In the genomic region with DNA sequence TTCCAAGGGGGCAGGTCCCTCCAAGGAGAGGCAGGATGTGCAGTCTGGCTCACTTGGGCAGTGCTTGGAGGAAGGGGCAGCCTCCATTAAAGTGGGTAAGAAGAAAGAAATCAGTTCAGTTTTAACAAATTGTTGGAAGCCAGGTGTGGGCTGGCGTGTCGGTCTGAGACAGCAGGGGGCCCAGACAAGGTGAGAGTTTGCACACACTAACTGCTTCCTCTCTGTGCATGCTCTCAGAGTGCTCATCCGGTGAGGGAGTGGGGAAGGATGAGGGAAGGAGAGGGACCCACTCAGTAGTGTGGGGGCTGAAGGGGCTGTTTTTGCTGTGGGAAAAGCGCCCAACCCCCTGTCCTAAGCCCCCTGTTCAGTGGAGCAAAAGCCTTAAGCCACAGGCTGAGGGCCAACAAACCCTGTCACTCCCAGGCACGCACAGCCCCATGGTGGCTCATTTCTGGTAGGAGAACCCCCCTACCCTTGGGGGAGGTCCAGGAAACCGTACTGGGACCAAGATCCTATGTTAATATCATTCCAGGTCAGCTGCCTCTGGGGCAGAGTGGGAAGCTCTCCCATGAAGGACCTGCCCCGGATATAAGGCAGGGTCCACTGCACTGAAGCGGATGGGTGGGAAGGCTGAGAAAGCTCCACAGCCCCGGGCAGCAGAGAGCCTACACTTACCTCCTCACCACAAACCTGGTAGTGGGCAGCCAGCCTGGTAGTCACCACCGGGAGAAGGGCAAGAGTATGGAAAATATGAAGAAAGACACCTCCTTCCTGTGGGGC, we compare ENCODE assay signal across 15 cellular contexts.
"Had no signal": no experiment of that assay in that cellular context is flagged by ENCODE, and none has a peak within 500 bp of the region (broad histone marks: within the 10 kb centered on the region; RNA-seq: fewer than 3 reads in every experiment).

No MANE protein-coding gene starts in this region.

- H3K36me3 ChIP-seq: cardiac muscle cell, lower lobe of right lung, SJSA1, upper lobe of left lung had no signal

- H3K27ac ChIP-seq: cardiac muscle cell, epithelial cell of prostate, hepatocyte, lower lobe of right lung, SJSA1, upper lobe of left lung had no signal

- H3K4me2 ChIP-seq: hepatocyte had no signal

- H3K27me3 ChIP-seq: cardiac muscle cell, hepatocyte, SJSA1, upper lobe of left lung had no signal

- ATAC-seq: lower lobe of right lung, mucosa of descending colon, right cardiac atrium had no signal

- H3K27me3 Mint-ChIP-seq: naive thymus-derived CD8-positive, alpha-beta T cell had no signal

- H2AFZ ChIP-seq: hepatocyte had no signal

- H3K4me3 ChIP-seq: cardiac muscle cell, hepatocyte, lower lobe of right lung, mucosa of descending colon, SJSA1, upper lobe of left lung had no signal

- H3K9me3 Mint-ChIP-seq: naive thymus-derived CD8-positive, alpha-beta T cell had no signal

- H3K36me3 Mint-ChIP-seq: naive thymus-derived CD8-positive, alpha-beta T cell had no signal

- H3K9me3 ChIP-seq: lower lobe of right lung, mucosa of descending colon, SJSA1, upper lobe of left lung had no signal

- DNase-seq: activated CD4-positive, alpha-beta T cell treated with anti-CD3 and anti-CD28 coated beads for 4 hours; activated effector memory CD4-positive, alpha-beta T cell treated with Interleukin-2 at 50 U/mL for 16 hours; activated T-cell treated with anti-CD3 and anti-CD28 coated beads, Interleukin-2, amount 50 U/mL, for 1 hour; lower lobe of right lung; mucosa of descending colon; right cardiac atrium; stimulated activated CD4-positive, alpha-beta T cell treated with anti-CD3 and anti-CD28 coated beads, Interleukin-2, amount 100 ng/mL, for 24 hours; stimulated activated naive CD4-positive, alpha-beta T cell treated with Interleukin-2 at 50 U/mL for 16 hours; SW 1271; upper lobe of left lung had no signal
